1 cellular context compared by ENCODE assay signal in genomic region chr22:21014202-21015050, GRCh38.
A peak's percentile ranks its signal among the peaks of the same experiment; 100 is the strongest.
TF ChIP-seq lines count a peak whose summit lies in the region.

No MANE protein-coding gene starts in this region.

TF ChIP-seq in HepG2, 621 proteins besides CTCF, POLR2A, EP300 and RAD21 (continued from another document and continues in another):
- TF ChIP-seq GTF3A (CRISPR knock-in tag; conservative IDR thresholded peaks at IDR 0.05) (no peak), EED (CRISPR knock-in tag; IDR thresholded peaks at IDR 0.05) (no peak), HNRNPLL (IDR thresholded peaks at IDR 0.05; ENCODE audit: low read depth, low read length, poor library complexity, severe bottlenecking) (peak; percentile 19), ELF3 (CRISPR knock-in tag; IDR thresholded peaks at IDR 0.05) (peak; percentile 30; the same call in 1 of the 2 replicates), ZNF556 (CRISPR knock-in tag; IDR thresholded peaks at IDR 0.05; ENCODE audit: borderline replicate concordance) (no peak), HMGA1 (CRISPR knock-in tag; conservative IDR thresholded peaks at IDR 0.05) (no peak), NAIF1 (CRISPR knock-in tag; IDR thresholded peaks at IDR 0.05; ENCODE audit: borderline replicate concordance) (no peak), ATF3 (CRISPR knock-in tag; IDR thresholded peaks at IDR 0.05) (no peak), ZNF292 (CRISPR knock-in tag; IDR thresholded peaks at IDR 0.05; ENCODE audit: borderline replicate concordance, low read depth) (peak; percentile 75), PRPF4 (IDR thresholded peaks at IDR 0.05; ENCODE audit: low read depth, low read length, poor library complexity, severe bottlenecking) (no peak), ZNF225 (CRISPR knock-in tag; IDR thresholded peaks at IDR 0.05) (no peak), ZNF260 (CRISPR knock-in tag; IDR thresholded peaks at IDR 0.05; ENCODE audit: borderline replicate concordance, low read depth) (no peak), MAFG (CRISPR knock-in tag; IDR thresholded peaks at IDR 0.05) (no peak), DR1 (CRISPR knock-in tag; IDR thresholded peaks at IDR 0.05) (no peak), ZNF572 (CRISPR knock-in tag; IDR thresholded peaks at IDR 0.05) (no peak), TBX3 (IDR thresholded peaks at IDR 0.05; ENCODE audit: borderline replicate concordance) (no peak), ZNF333 (CRISPR knock-in tag; IDR thresholded peaks at IDR 0.05; ENCODE audit: borderline replicate concordance) (no peak), TEAD3 (CRISPR knock-in tag; optimal IDR thresholded peaks at IDR 0.05; ENCODE audit: borderline replicate concordance) (peak; percentile 48), ZNF782 (CRISPR knock-in tag; IDR thresholded peaks at IDR 0.05; ENCODE audit: borderline replicate concordance) (no peak), AGO1 (IDR thresholded peaks at IDR 0.05; ENCODE audit: low read depth, low read length, poor library complexity, severe bottlenecking) (no peak), EEA1 (CRISPR knock-in tag; IDR thresholded peaks at IDR 0.05; ENCODE audit: borderline replicate concordance) (no peak), BORCS8-MEF2B (CRISPR knock-in tag; IDR thresholded peaks at IDR 0.05) (no peak), ZBTB42 (CRISPR knock-in tag; IDR thresholded peaks at IDR 0.05) (no peak), ETV5 (CRISPR knock-in tag; IDR thresholded peaks at IDR 0.05; ENCODE audit: borderline replicate concordance) (peak; percentile 90), SMC3 (IDR thresholded peaks at IDR 0.05; ENCODE audit: low read length) (no peak), ZBTB21 (CRISPR knock-in tag; IDR thresholded peaks at IDR 0.05) (no peak), IRF2 (CRISPR knock-in tag; IDR thresholded peaks at IDR 0.05) (no peak), TBL1XR1 (IDR thresholded peaks at IDR 0.05; ENCODE audit: borderline replicate concordance, low read length, partially characterized antibody) (no peak), XBP1 (CRISPR knock-in tag; IDR thresholded peaks at IDR 0.05) (no peak), HDAC2 (CRISPR knock-in tag; IDR thresholded peaks at IDR 0.05) (peak; percentile 35; the same call in 1 of the 2 replicates), ZNF367 (CRISPR knock-in tag; IDR thresholded peaks at IDR 0.05; ENCODE audit: borderline replicate concordance) (no peak), RFX3 (CRISPR knock-in tag; IDR thresholded peaks at IDR 0.05) (peak; percentile 24; the same call in 1 of the 2 replicates), KDM2A (CRISPR knock-in tag; IDR thresholded peaks at IDR 0.05; ENCODE audit: borderline replicate concordance, low read depth) (no peak), ZBTB14 (CRISPR knock-in tag; IDR thresholded peaks at IDR 0.05) (no peak), SAP130 (CRISPR knock-in tag; IDR thresholded peaks at IDR 0.05; ENCODE audit: low read depth) (peak; percentile 87), ZNF350 (CRISPR knock-in tag; IDR thresholded peaks at IDR 0.05; ENCODE audit: borderline replicate concordance, low read depth) (no peak), RORA (CRISPR knock-in tag; IDR thresholded peaks at IDR 0.05) (no peak), ZNF343 (CRISPR knock-in tag; IDR thresholded peaks at IDR 0.05) (no peak), ZNF772 (CRISPR knock-in tag; IDR thresholded peaks at IDR 0.05) (no peak), SRY (CRISPR knock-in tag; IDR thresholded peaks at IDR 0.05) (no peak), XRCC5 (optimal IDR thresholded peaks at IDR 0.05; ENCODE audit: low read length) (no peak), HDAC1 (CRISPR knock-in tag; IDR thresholded peaks at IDR 0.05) (peak; percentile 75), RXRB (CRISPR knock-in tag; IDR thresholded peaks at IDR 0.05; ENCODE audit: borderline replicate concordance) (peak; percentile 41; the same call in 1 of the 2 replicates), FOSL1 (CRISPR knock-in tag; IDR thresholded peaks at IDR 0.05; ENCODE audit: borderline replicate concordance) (no peak), MED1 (CRISPR knock-in tag; IDR thresholded peaks at IDR 0.05) (peak; percentile 48), POLR2AphosphoS5 (IDR thresholded peaks at IDR 0.05; ENCODE audit: low read depth, low read length) (peak; percentile 39; the same call in 1 of the 2 replicates), ATF7 (IDR thresholded peaks at IDR 0.05) (no peak), ATF7 (CRISPR knock-in tag; IDR thresholded peaks at IDR 0.05) (no peak), NR2F6 (IDR thresholded peaks at IDR 0.05) (peak; percentile 94), NR2F6 (CRISPR knock-in tag; IDR thresholded peaks at IDR 0.05) (peak; percentile 96), NFE2L2 (IDR thresholded peaks at IDR 0.05; ENCODE audit: low read length) (no peak), HOXD1 (CRISPR knock-in tag; IDR thresholded peaks at IDR 0.05) (no peak), SRSF4 (IDR thresholded peaks at IDR 0.05; ENCODE audit: low read depth, low read length, poor library complexity, severe bottlenecking) (no peak), ZNF7 (CRISPR knock-in tag; IDR thresholded peaks at IDR 0.05) (no peak), ZBTB20 (CRISPR knock-in tag; IDR thresholded peaks at IDR 0.05; ENCODE audit: borderline replicate concordance, low read depth) (no peak), ZFP1 (CRISPR knock-in tag; IDR thresholded peaks at IDR 0.05) (no peak), ARHGAP35 (CRISPR knock-in tag; IDR thresholded peaks at IDR 0.05; ENCODE audit: borderline replicate concordance) (no peak), CCAR2 (optimal IDR thresholded peaks at IDR 0.05; ENCODE audit: low read depth, low read length) (no peak), PAF1 (CRISPR knock-in tag; IDR thresholded peaks at IDR 0.05) (no peak), BCL6 (CRISPR knock-in tag; IDR thresholded peaks at IDR 0.05) (0 out of 2 replicates have a peak, but pooled peaks have one; percentile 33), GATAD1 (CRISPR knock-in tag; IDR thresholded peaks at IDR 0.05) (no peak), ZNF629 (CRISPR knock-in tag; conservative IDR thresholded peaks at IDR 0.05) (no peak), KLF6 (CRISPR knock-in tag; IDR thresholded peaks at IDR 0.05) (0 out of 2 replicates have a peak, but pooled peaks have one; percentile 37), FOXA3 (CRISPR knock-in tag; IDR thresholded peaks at IDR 0.05) (no peak), ERF (CRISPR knock-in tag; IDR thresholded peaks at IDR 0.05) (0 out of 2 replicates have a peak, but pooled peaks have one; percentile 27), ZNF652 (CRISPR knock-in tag; IDR thresholded peaks at IDR 0.05; ENCODE audit: borderline replicate concordance, low read depth) (no peak), RFX1 (IDR thresholded peaks at IDR 0.05) (peak; percentile 28; the same call in 1 of the 2 replicates), ZMYM3 (CRISPR knock-in tag; IDR thresholded peaks at IDR 0.05) (peak; percentile 59; the same call in 1 of the 2 replicates), RBFOX2 (IDR thresholded peaks at IDR 0.05; ENCODE audit: low read depth, low read length) (no peak), MNT (IDR thresholded peaks at IDR 0.05) (no peak), ZNF879 (CRISPR knock-in tag; IDR thresholded peaks at IDR 0.05) (no peak), ARNTL (CRISPR knock-in tag; IDR thresholded peaks at IDR 0.05) (no peak)
- TF ChIP-seq, protein P1, sequence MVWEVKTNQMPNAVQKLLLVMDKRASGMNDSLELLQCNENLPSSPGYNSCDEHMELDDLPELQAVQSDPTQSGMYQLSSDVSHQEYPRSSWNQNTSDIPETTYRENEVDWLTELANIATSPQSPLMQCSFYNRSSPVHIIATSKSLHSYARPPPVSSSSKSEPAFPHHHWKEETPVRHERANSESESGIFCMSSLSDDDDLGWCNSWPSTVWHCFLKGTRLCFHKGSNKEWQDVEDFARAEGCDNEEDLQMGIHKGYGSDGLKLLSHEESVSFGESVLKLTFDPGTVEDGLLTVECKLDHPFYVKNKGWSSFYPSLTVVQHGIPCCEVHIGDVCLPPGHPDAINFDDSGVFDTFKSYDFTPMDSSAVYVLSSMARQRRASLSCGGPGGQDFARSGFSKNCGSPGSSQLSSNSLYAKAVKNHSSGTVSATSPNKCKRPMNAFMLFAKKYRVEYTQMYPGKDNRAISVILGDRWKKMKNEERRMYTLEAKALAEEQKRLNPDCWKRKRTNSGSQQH (CRISPR knock-in tag; IDR thresholded peaks at IDR 0.05; ENCODE audit: low read depth), result no peak
- TF ChIP-seq, protein P2, sequence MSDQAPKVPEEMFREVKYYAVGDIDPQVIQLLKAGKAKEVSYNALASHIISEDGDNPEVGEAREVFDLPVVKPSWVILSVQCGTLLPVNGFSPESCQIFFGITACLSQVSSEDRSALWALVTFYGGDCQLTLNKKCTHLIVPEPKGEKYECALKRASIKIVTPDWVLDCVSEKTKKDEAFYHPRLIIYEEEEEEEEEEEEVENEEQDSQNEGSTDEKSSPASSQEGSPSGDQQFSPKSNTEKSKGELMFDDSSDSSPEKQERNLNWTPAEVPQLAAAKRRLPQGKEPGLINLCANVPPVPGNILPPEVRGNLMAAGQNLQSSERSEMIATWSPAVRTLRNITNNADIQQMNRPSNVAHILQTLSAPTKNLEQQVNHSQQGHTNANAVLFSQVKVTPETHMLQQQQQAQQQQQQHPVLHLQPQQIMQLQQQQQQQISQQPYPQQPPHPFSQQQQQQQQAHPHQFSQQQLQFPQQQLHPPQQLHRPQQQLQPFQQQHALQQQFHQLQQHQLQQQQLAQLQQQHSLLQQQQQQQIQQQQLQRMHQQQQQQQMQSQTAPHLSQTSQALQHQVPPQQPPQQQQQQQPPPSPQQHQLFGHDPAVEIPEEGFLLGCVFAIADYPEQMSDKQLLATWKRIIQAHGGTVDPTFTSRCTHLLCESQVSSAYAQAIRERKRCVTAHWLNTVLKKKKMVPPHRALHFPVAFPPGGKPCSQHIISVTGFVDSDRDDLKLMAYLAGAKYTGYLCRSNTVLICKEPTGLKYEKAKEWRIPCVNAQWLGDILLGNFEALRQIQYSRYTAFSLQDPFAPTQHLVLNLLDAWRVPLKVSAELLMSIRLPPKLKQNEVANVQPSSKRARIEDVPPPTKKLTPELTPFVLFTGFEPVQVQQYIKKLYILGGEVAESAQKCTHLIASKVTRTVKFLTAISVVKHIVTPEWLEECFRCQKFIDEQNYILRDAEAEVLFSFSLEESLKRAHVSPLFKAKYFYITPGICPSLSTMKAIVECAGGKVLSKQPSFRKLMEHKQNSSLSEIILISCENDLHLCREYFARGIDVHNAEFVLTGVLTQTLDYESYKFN (CRISPR knock-in tag; conservative IDR thresholded peaks at IDR 0.05), result peak; percentile 58
- TF ChIP-seq, protein P3, sequence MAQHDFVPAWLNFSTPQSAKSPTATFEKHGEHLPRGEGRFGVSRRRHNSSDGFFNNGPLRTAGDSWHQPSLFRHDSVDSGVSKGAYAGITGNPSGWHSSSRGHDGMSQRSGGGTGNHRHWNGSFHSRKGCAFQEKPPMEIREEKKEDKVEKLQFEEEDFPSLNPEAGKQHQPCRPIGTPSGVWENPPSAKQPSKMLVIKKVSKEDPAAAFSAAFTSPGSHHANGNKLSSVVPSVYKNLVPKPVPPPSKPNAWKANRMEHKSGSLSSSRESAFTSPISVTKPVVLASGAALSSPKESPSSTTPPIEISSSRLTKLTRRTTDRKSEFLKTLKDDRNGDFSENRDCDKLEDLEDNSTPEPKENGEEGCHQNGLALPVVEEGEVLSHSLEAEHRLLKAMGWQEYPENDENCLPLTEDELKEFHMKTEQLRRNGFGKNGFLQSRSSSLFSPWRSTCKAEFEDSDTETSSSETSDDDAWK (CRISPR knock-in tag; IDR thresholded peaks at IDR 0.05), result no peak
- TF ChIP-seq, protein P4, sequence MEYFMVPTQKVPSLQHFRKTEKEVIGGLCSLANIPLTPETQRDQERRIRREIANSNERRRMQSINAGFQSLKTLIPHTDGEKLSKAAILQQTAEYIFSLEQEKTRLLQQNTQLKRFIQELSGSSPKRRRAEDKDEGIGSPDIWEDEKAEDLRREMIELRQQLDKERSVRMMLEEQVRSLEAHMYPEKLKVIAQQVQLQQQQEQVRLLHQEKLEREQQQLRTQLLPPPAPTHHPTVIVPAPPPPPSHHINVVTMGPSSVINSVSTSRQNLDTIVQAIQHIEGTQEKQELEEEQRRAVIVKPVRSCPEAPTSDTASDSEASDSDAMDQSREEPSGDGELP (IDR thresholded peaks at IDR 0.05; ENCODE audit: borderline replicate concordance, low read depth), result peak; percentile 89; the same call in 1 of the 2 replicates
- TF ChIP-seq, protein P5, sequence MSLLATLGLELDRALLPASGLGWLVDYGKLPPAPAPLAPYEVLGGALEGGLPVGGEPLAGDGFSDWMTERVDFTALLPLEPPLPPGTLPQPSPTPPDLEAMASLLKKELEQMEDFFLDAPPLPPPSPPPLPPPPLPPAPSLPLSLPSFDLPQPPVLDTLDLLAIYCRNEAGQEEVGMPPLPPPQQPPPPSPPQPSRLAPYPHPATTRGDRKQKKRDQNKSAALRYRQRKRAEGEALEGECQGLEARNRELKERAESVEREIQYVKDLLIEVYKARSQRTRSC (CRISPR knock-in tag; IDR thresholded peaks at IDR 0.05; ENCODE audit: low read depth), result no peak
- TF ChIP-seq, protein P6, sequence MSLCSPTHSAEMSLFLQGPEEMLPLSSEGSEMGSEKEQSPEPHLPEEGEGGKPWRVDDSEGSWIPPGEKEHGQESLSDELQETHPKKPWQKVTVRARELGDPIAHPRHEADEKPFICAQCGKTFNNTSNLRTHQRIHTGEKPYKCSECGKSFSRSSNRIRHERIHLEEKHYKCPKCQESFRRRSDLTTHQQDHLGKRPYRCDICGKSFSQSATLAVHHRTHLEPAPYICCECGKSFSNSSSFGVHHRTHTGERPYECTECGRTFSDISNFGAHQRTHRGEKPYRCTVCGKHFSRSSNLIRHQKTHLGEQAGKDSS (CRISPR knock-in tag; IDR thresholded peaks at IDR 0.05; ENCODE audit: borderline replicate concordance, low read depth), result no peak
